ENCODE assay signal across 8 cellular contexts in the genomic region with DNA sequence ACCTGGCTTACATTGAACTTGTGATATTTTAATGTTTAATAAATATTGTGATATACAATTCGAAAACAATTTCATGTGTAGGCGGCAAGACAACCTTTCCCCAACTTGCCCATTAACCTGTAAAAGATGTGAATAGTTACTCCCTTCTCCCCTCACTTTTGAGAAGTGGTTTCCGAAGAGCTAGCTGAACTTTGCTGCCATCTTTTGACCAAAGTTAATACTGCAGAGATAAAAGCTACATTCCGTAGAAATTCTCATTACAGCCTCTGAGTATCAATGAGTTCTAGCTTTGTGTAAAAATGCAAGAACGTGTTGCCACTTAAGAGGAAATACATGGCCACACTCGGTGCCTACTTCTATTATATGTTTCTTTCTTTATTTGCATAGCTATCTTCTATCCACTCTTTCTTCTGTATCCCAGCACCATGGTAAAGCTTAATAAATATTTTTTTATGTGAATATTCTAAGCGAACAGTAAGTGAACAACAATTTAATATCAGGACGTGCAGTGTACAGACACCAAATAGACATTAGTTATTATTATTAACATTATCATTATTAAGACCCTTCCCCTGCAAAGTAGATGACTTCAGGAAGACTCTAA.
A peak's percentile ranks its signal among the peaks of the same experiment; 100 is the strongest.
DNase-seq lines count a peak whose midpoint lies in the region; ATAC-seq, FAIRE-seq and TF ChIP-seq lines count a peak whose summit lies in the region.

No MANE protein-coding gene starts in this region.

- peak; percentile 99 for FAIRE-seq in islet of Langerhans (lab: Jason Lieb, UNC)

- TF ChIP-seq POLR2A in upper lobe of left lung (IDR thresholded peaks at IDR 0.05) = no peak

- H3K4me3 ChIP-seq in astrocyte of the cerebellum (ENCODE audit: low read depth, low read length) (no peak overlapping the region), upper lobe of left lung (no peak overlapping the region)

- no peaks in the 10 kb centered on the region for H3K27me3 ChIP-seq in upper lobe of left lung

- H3K9me3 ChIP-seq in upper lobe of left lung = no peaks in the 10 kb centered on the region

- WGBS in upper lobe of left lung, 2 donors = 18% methylated on average over 8 of the region's 8 CpGs

- H3K4me1 ChIP-seq in upper lobe of left lung = no peaks in the 10 kb centered on the region

- no peaks in the 10 kb centered on the region for H3K36me3 ChIP-seq in upper lobe of left lung

- H3K27ac ChIP-seq in upper lobe of left lung = no peak overlapping the region

- in situ Hi-C loops in astrocyte of the cerebellum (cut with HindIII; ENCODE audit: low sequenced_read_pairs) = loop anchor here (10.0 to 25.0 kb wide), 2 partner anchors 838 to 1030 kb away; partner anchors contain the start of gene TBPL2

- no peak for TF ChIP-seq EP300 in upper lobe of left lung (IDR thresholded peaks at IDR 0.05)

- DNase-seq in AML-193 (lab: John Stamatoyannopoulos, UW) (peak; percentile 15 to 51), NCI-H2107 treated with DMSO at 0.1 percent for 48 hours (lab: John Stamatoyannopoulos, UW; ENCODE audit: unreplicated experiment) (peak; percentile 68), astrocyte of the cerebellum (ENCODE audit: low read depth) (peak; percentile 28), upper lobe of left lung (no peak)

- TF ChIP-seq CTCF in astrocyte of the cerebellum (IDR thresholded peaks at IDR 0.05; ENCODE audit: low read depth, low read length, missing control alignments) (peak; percentile 86), upper lobe of left lung (IDR thresholded peaks at IDR 0.05) (peak; percentile 36 to 75 (median 72))

- ATAC-seq in GM18502 (IDR thresholded peaks at IDR 0.05; ENCODE audit: poor library complexity, unreplicated experiment) (peak; percentile 53), upper lobe of left lung (ENCODE audit: low FRiP score in 2 of 2) (peak in 1 of 2 donors; percentile 76), HG03280 (IDR thresholded peaks at IDR 0.05; ENCODE audit: unreplicated experiment) (no peak), GM21367 (IDR thresholded peaks at IDR 0.05; ENCODE audit: unreplicated experiment) (no peak)

Comparison
In these comparisons a context has a peak if more than half of its experiments do, and no peak if none do; other contexts are left out.
1. DNase-seq: peak in AML-193 (2 of 2), NCI-H2107 treated with DMSO at 0.1 percent for 48 hours (single experiment) and astrocyte of the cerebellum (single experiment); none in upper lobe of left lung (0 of 2).